Comparison of ENCODE assay signal across 15 cellular contexts in the genomic region with DNA sequence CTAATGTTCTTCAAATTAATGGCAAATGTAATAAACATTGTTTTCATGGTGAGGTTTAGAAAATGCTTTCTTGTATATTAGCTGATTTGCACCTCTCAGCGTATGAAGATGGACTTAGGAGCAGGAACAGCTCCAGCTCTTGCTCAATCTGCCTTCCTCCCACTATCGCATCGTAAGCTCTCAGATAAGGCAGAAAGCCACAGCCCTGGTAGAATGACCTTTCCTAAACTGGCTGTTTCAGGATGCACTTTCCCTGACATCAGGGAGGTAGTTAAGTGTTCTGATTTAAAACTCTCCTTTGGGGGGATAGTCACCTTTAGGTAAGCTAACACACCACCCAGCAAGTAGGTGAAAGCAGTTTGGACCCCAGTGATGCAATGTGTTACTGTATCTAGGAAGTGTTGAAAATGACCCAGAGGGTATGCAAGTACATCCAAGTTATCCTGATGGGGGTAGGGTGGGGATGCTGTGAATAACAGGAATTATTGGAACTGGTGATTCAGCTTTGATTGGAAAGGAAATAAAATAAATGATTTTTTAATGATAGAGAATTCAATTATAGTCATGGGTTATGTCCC.
DNase-seq lines count a peak whose midpoint lies in the region; ATAC-seq and TF ChIP-seq lines count a peak whose summit lies in the region.
"Had no signal": no experiment of that assay in that cellular context is flagged by ENCODE, and none has a peak within 500 bp of the region (broad histone marks: within the 10 kb centered on the region; RNA-seq: fewer than 3 reads in every experiment).

No MANE protein-coding gene starts in this region.

- H3K27me3 ChIP-seq in esophagus muscularis mucosa (no peaks in the 10 kb centered on the region), mesenchymal stem cell (ENCODE audit: control insufficient read depth in 1 of 2, insufficient read depth in 1 of 2, low read length in 2 of 2) (no peaks in the 10 kb centered on the region), uterus (no peaks in the 10 kb centered on the region), ascending aorta (no peaks in the 10 kb centered on the region), stomach (no peaks in the 10 kb centered on the region)
- H3K27me3 ChIP-seq: breast epithelium had no signal

- H2BK15ac ChIP-seq in mesenchymal stem cell (ENCODE audit: low read depth, poor library complexity, severe bottlenecking), result no peak overlapping the region

- H3K36me3 ChIP-seq in esophagus muscularis mucosa (no peaks in the 10 kb centered on the region), mesenchymal stem cell (ENCODE audit: control insufficient read depth in 1 of 2, insufficient read depth in 2 of 2, low read depth in 1 of 2, low read length in 2 of 2) (no peaks in the 10 kb centered on the region), uterus (no peaks in the 10 kb centered on the region), ascending aorta (no peaks in the 10 kb centered on the region), stomach (no peaks in the 10 kb centered on the region)
- H3K36me3 ChIP-seq: breast epithelium had no signal

- WGBS in esophagus muscularis mucosa, result 68% methylated on average over 3 of the region's 3 CpGs
- 86% methylated on average over 3 of the region's 3 CpGs for WGBS in mesenchymal stem cell
- WGBS in stomach, 5 donors, result 16 to 39% (median 24%) methylated on average over 3 of the region's 3 CpGs

- H3K14ac ChIP-seq in mesenchymal stem cell (ENCODE audit: low read length in 2 of 2), result no peak overlapping the region

- no peak overlapping the region for H3K4me2 ChIP-seq in mesenchymal stem cell (ENCODE audit: low read length, poor library complexity, severe bottlenecking)

- H3K18ac ChIP-seq in mesenchymal stem cell (ENCODE audit: low read depth in 1 of 2, low read length in 2 of 2), result no peak overlapping the region

- no peak overlapping the region for H2AK5ac ChIP-seq in mesenchymal stem cell (ENCODE audit: low read length, severe bottlenecking)

- H3K4me1 ChIP-seq in esophagus muscularis mucosa (peaks cover 25 to 46% (median 37%) of the 10 kb centered on the region in 4 donors), mesenchymal stem cell (ENCODE audit: control insufficient read depth, insufficient read depth, low read depth, low read length) (peaks cover 3% of the 10 kb centered on the region), uterus (peaks cover 0 to 4% of the 10 kb centered on the region in 2 donors), ascending aorta (peaks cover 0 to 12% of the 10 kb centered on the region in 2 donors), stomach (peaks cover 0 to 34% (median 21%) of the 10 kb centered on the region in 4 donors)
- H3K4me1 ChIP-seq: breast epithelium had no signal

- H3K27ac ChIP-seq in esophagus muscularis mucosa (replicated peaks in 1 of 4), result peak overlapping the region in 2 of 4 donors; percentile 55 to 79
- no peak overlapping the region for H3K27ac ChIP-seq in mesenchymal stem cell (ENCODE audit: low read length, poor library complexity, severe bottlenecking)
- peak overlapping the region; percentile 50 to 69 for H3K27ac ChIP-seq in uterus
- no peak overlapping the region for H3K27ac ChIP-seq in ascending aorta
- H3K27ac ChIP-seq in stomach, result peak overlapping the region in 1 of 5 donors; percentile 44

- TF ChIP-seq POLR2A in esophagus muscularis mucosa (IDR thresholded peaks at IDR 0.05; ENCODE audit: low read depth), result no peak
- TF ChIP-seq POLR2A in uterus (IDR thresholded peaks at IDR 0.05), result no peak
- TF ChIP-seq POLR2A in stomach (IDR thresholded peaks at IDR 0.05), result no peak

- no peak overlapping the region for H2BK120ac ChIP-seq in mesenchymal stem cell (ENCODE audit: low read depth, low read length)

- H4K8ac ChIP-seq in mesenchymal stem cell (ENCODE audit: low read length), result no peak overlapping the region

- H2BK5ac ChIP-seq in mesenchymal stem cell (ENCODE audit: low read depth, low read length, poor library complexity, severe bottlenecking), result no peak overlapping the region

- H3K23ac ChIP-seq in mesenchymal stem cell (ENCODE audit: low read length in 2 of 2), result no peak overlapping the region

- H3K4me3 ChIP-seq in esophagus muscularis mucosa (no peak overlapping the region), mesenchymal stem cell (ENCODE audit: insufficient read depth in 1 of 2, low read depth in 1 of 2, low read length in 2 of 2) (no peak overlapping the region), uterus (no peak overlapping the region), ascending aorta (no peak overlapping the region), stomach (no peak overlapping the region)

- TF ChIP-seq CTCF in esophagus muscularis mucosa (IDR thresholded peaks at IDR 0.05), result no peak
- no peak for TF ChIP-seq CTCF in uterus (IDR thresholded peaks at IDR 0.05)
- no peak for TF ChIP-seq CTCF in ascending aorta (IDR thresholded peaks at IDR 0.05)
- no peak for TF ChIP-seq CTCF in stomach (IDR thresholded peaks at IDR 0.05)

- peak; percentile 55 for ATAC-seq in Right ventricle myocardium inferior

- intact Hi-C loops in Right ventricle myocardium inferior (cut with DNase I), result loop anchor here (5.0 kb wide), 1 partner anchor 183 kb away; the partner anchor contains the start of gene MARCHF3
- intact Hi-C loops in cardiac septum (cut with DNase I), result loop anchor here (5.0 kb wide), 1 partner anchor 193 kb away; no protein-coding TSS in a partner anchor
- intact Hi-C loops in esophagus muscularis mucosa (cut with DNase I), result no loop called here
- intact Hi-C loops in uterus (cut with DNase I; ENCODE audit: low total_unique reads), result no loop called here
- intact Hi-C loops in ascending aorta (cut with DNase I), result no loop called here
- intact Hi-C loops in stomach (cut with DNase I; ENCODE audit: low total_unique reads), result no loop called here

- no peak for TF ChIP-seq EP300 in esophagus muscularis mucosa (IDR thresholded peaks at IDR 0.05)
- no peak for TF ChIP-seq EP300 in stomach (IDR thresholded peaks at IDR 0.05)

- no peak overlapping the region for H3K4ac ChIP-seq in mesenchymal stem cell (ENCODE audit: low read depth in 1 of 2, low read length in 2 of 2)

- no peak overlapping the region for H3K9ac ChIP-seq in mesenchymal stem cell (ENCODE audit: low read length)

- H4K91ac ChIP-seq in mesenchymal stem cell (ENCODE audit: low read length), result peak overlapping the region; percentile 24

- H3K9me3 ChIP-seq in esophagus muscularis mucosa, result no peaks in the 10 kb centered on the region
- H3K9me3 ChIP-seq in mesenchymal stem cell (ENCODE audit: control insufficient read depth, low read length), result no peaks in the 10 kb centered on the region
- no peaks in the 10 kb centered on the region for H3K9me3 ChIP-seq in uterus
- no peaks in the 10 kb centered on the region for H3K9me3 ChIP-seq in ascending aorta
- H3K9me3 ChIP-seq in stomach, result no peaks in the 10 kb centered on the region
- H3K9me3 ChIP-seq: breast epithelium had no signal

- H3K79me1 ChIP-seq in mesenchymal stem cell (replicated peaks; ENCODE audit: low read length, poor library complexity, severe bottlenecking), result peaks cover 1% of the 10 kb centered on the region

- H2AFZ ChIP-seq in mesenchymal stem cell (ENCODE audit: low read depth, low read length), result no peak overlapping the region

- DNase-seq in Right ventricle myocardium inferior (ENCODE audit: missing footprints), result no peak
- DNase-seq in cardiac septum (ENCODE audit: low spot score), result no peak
- peak; percentile 82 for DNase-seq in esophagus muscularis mucosa (ENCODE audit: extremely low spot score)
- no peak for DNase-seq in mesenchymal stem cell
- peak; percentile 56 to 68 for DNase-seq in uterus
- no peak for DNase-seq in ascending aorta (ENCODE audit: low spot score in 2 of 2)
- DNase-seq in stomach, result no peak
- no peak for DNase-seq in NCI-H345 treated with DMSO at 0.1 percent for 48 hours (lab: John Stamatoyannopoulos, UW; ENCODE audit: unreplicated experiment)
- DNase-seq: activated CD4-positive, CD25-positive, alpha-beta regulatory T cell treated with anti-CD3 and anti-CD28 coated beads, Interleukin-2, amount 50 U/mL, for 72 hours; activated naive CD4-positive, alpha-beta T cell treated with Interleukin-2 at 50 U/mL for 16 hours; NCI-H1048; NCI-H2081 treated with DMSO at 0.1 percent for 48 hours; NCI-H748 treated with DMSO at 0.1 percent for 48 hours; stimulated activated CD4-positive, alpha-beta T cell treated with anti-CD3 and anti-CD28 coated beads, Interleukin-1b, Interleukin-23, amount 100 ng/mL, for 48 hours had no signal

- no peak overlapping the region for H2BK12ac ChIP-seq in mesenchymal stem cell (ENCODE audit: low read length in 2 of 2)

Comparison
In these comparisons a context has a peak if more than half of its experiments do, and no peak if none do; other contexts are left out.
1. DNase-seq: peak in esophagus muscularis mucosa (single experiment) and uterus (2 of 2); none in Right ventricle myocardium inferior (single experiment), cardiac septum (single experiment), mesenchymal stem cell (single experiment), ascending aorta (0 of 2), stomach (single experiment) and NCI-H345 treated with DMSO at 0.1 percent for 48 hours (single experiment).
2. H3K27ac ChIP-seq: peak in uterus (2 of 2); none in mesenchymal stem cell (single experiment) and ascending aorta (0 of 2).
3. intact Hi-C loops: an anchor here in Right ventricle myocardium inferior (5.0 kb wide) and cardiac septum (5.0 kb wide); none called in esophagus muscularis mucosa, uterus, ascending aorta and stomach.